8 cellular contexts compared by ENCODE assay signal in the genomic region with DNA sequence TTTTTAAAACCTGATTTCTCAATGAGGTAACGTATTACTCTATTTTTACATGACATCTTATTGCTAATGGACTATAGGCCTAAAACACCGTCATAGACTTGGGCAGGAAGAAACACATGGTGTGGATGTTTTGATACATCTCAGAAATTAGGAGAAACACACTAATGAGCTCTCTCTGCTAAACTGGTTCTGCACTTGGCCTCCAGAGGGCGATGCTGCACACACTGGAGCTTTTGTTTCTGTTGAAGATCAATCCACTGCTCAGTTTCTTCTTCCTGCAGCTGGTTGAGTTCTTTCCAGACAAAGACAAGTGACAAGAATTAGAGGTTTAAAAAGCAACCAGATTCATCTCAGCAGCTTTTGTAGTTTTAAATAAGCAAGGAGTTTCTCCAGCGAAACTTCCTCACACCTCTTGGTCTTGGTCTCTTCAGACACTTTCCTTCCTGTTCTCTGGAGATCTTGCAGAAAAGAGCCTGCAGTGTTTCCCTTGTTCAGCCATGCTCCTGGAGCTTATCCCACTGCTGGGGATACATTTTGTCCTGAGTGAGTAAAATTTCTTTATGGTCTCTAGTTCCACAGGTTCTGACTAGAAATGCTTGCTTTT.
A peak's percentile ranks its signal among the peaks of the same experiment; 100 is the strongest.
DNase-seq lines count a peak whose midpoint lies in the region; ATAC-seq and TF ChIP-seq lines count a peak whose summit lies in the region.

No MANE protein-coding gene starts in this region.

- H3K36me3 ChIP-seq in PC-3 (ENCODE audit: low read depth, low read length) (no peaks in the 10 kb centered on the region), gastrocnemius medialis (no peaks in the 10 kb centered on the region)

- BruUV-seq in PC-3 (replicated peaks; lab: Mats Ljungman, UMichigan) = no TSS peak

- no peaks in the 10 kb centered on the region for H3K9me2 ChIP-seq in PC-3 (replicated peaks; ENCODE audit: low read length)

- H2AFZ ChIP-seq in PC-3 (ENCODE audit: low read length) = no peak overlapping the region

- no peak for TF ChIP-seq POLR2A in gastrocnemius medialis (IDR thresholded peaks at IDR 0.05)

- DNase-seq in AG04450 (ENCODE audit: low read depth, low spot score) (no peak), PC-3 (peak; percentile 51), globus pallidus (ENCODE audit: low spot score) (peak; percentile 75), sciatic nerve (ENCODE audit: low spot score) (peak; percentile 64), gastrocnemius medialis (no peak)
- DNase-seq in activated T-helper 1 cell treated with anti-CD3 and anti-CD28 coated beads, Interleukin-2, amount 50 U/mL, for 16 hours (ENCODE audit: low read depth in 1 of 2, low spot score in 1 of 2) = peak; percentile 41 to 51

- no peak overlapping the region for H3K4me3 ChIP-seq in AG04450 (ENCODE audit: low read depth, low read length)
- no peak overlapping the region for H3K4me3 ChIP-seq in PC-3 (ENCODE audit: low read length)
- no peak overlapping the region for H3K4me3 ChIP-seq in gastrocnemius medialis

- no peaks in the 10 kb centered on the region for H3K79me2 ChIP-seq in PC-3 (ENCODE audit: low read length)

- H4K20me1 ChIP-seq in PC-3 (ENCODE audit: low read length) = no peaks in the 10 kb centered on the region

- in situ Hi-C loops in gastrocnemius medialis (cut with MboI; ENCODE audit: low sequenced_read_pairs in 4 of 4) = no loop called here

- H3K9me3 ChIP-seq in AG04450 (ENCODE audit: control insufficient read depth, insufficient read depth, low read length) = no peaks in the 10 kb centered on the region
- no peaks in the 10 kb centered on the region for H3K9me3 ChIP-seq in PC-3 (ENCODE audit: low read length)
- H3K9me3 ChIP-seq in gastrocnemius medialis = no peaks in the 10 kb centered on the region

- CTCF ChIA-PET in AG04450 (lab: Charles Lee) = interaction anchor here (0.6 to 1.6 kb wide), 12 partner anchors 9 to 1252 kb away, joined by 3 to 5 read pairs (median 4); no protein-coding TSS in a partner anchor
- CTCF ChIA-PET in PC-3 (lab: Charles Lee) = interaction anchor here (0.5 to 0.7 kb wide), 3 partner anchors 12 to 1125 kb away, joined by 3 read pairs; no protein-coding TSS in a partner anchor

- H3K27ac ChIP-seq in AG04450 (ENCODE audit: low read depth, low read length) (no peak overlapping the region), PC-3 (ENCODE audit: low read length) (no peak overlapping the region), gastrocnemius medialis (no peak overlapping the region)

- POLR2A ChIA-PET in AG04450 (lab: Yijun Ruan, JAX) (no interaction called here), PC-3 (lab: Charles Lee; ENCODE audit: unreplicated experiment) (no interaction called here)

- no peaks in the 10 kb centered on the region for H3F3A ChIP-seq in PC-3 (ENCODE audit: low read length, unreplicated experiment)

- no peaks in the 10 kb centered on the region for H3K4me1 ChIP-seq in PC-3 (ENCODE audit: insufficient read depth, low read length)
- no peaks in the 10 kb centered on the region for H3K4me1 ChIP-seq in gastrocnemius medialis

- ATAC-seq in GM19043 (IDR thresholded peaks at IDR 0.05; ENCODE audit: low read depth, unreplicated experiment) (peak; percentile 64), PC-3 (no peak), sciatic nerve (peak; percentile 67), GM19324 (IDR thresholded peaks at IDR 0.05; ENCODE audit: low FRiP score, unreplicated experiment) (no peak), gastrocnemius medialis (no peak)

- TF ChIP-seq CTCF in AG04450 (IDR thresholded peaks at IDR 0.05; ENCODE audit: low read depth, low read length) (peak; percentile 72), PC-3 (conservative IDR thresholded peaks at IDR 0.05; ENCODE audit: low read depth, low read length) (peak; percentile 78), gastrocnemius medialis (IDR thresholded peaks at IDR 0.05 in 4 of 5, conservative IDR thresholded peaks at IDR 0.05 in 1 of 5) (peak in 1 of 5 experiments; percentile 8)

- intact Hi-C loops in PC-3 (cut with micrococcal nuclease) (no loop called here), sciatic nerve (cut with DNase I) (no loop called here), gastrocnemius medialis (cut with DNase I; ENCODE audit: low total_unique reads) (no loop called here)

- H3K9ac ChIP-seq in PC-3 (ENCODE audit: low read length) = no peak overlapping the region

- no peak overlapping the region for H3K4me2 ChIP-seq in PC-3 (ENCODE audit: low read length)

- H3K27me3 ChIP-seq in AG04450 (ENCODE audit: control insufficient read depth, insufficient read depth, low read length) (no peaks in the 10 kb centered on the region), PC-3 (ENCODE audit: low read length) (peaks cover 37% of the 10 kb centered on the region), gastrocnemius medialis (no peaks in the 10 kb centered on the region)

Comparison
In these comparisons a context has a peak if more than half of its experiments do, and no peak if none do; other contexts are left out.
1. DNase-seq: peak in PC-3 (single experiment), activated T-helper 1 cell treated with anti-CD3 and anti-CD28 coated beads, Interleukin-2, amount 50 U/mL, for 16 hours (2 of 2), globus pallidus (single experiment) and sciatic nerve (single experiment); none in AG04450 (single experiment) and gastrocnemius medialis (0 of 2).
2. ATAC-seq: peak in GM19043 (single experiment) and sciatic nerve (single experiment); none in PC-3 (single experiment), GM19324 (single experiment) and gastrocnemius medialis (0 of 2).